Comparison of ENCODE assay signal across 1 cellular context in genomic region chr13:113350065-113350937, GRCh38.
A peak's percentile ranks its signal among the peaks of the same experiment; 100 is the strongest.
TF ChIP-seq lines count a peak whose summit lies in the region.

No MANE protein-coding gene starts in this region.

TF ChIP-seq in HepG2, 621 proteins besides CTCF, POLR2A, EP300 and RAD21:
- TF ChIP-seq AGO2 (optimal IDR thresholded peaks at IDR 0.05; ENCODE audit: low read depth, low read length) (peak; percentile 56), RELA (CRISPR knock-in tag; IDR thresholded peaks at IDR 0.05) (no peak), RBFOX2 (IDR thresholded peaks at IDR 0.05; ENCODE audit: low read depth, low read length) (peak; percentile 28; the same call in 1 of the 2 replicates), STAG1 (CRISPR knock-in tag; IDR thresholded peaks at IDR 0.05) (peak; percentile 43), ZNF547 (CRISPR knock-in tag; IDR thresholded peaks at IDR 0.05) (no peak)
